ENCODE assay signal across 10 cellular contexts in the genomic region with DNA sequence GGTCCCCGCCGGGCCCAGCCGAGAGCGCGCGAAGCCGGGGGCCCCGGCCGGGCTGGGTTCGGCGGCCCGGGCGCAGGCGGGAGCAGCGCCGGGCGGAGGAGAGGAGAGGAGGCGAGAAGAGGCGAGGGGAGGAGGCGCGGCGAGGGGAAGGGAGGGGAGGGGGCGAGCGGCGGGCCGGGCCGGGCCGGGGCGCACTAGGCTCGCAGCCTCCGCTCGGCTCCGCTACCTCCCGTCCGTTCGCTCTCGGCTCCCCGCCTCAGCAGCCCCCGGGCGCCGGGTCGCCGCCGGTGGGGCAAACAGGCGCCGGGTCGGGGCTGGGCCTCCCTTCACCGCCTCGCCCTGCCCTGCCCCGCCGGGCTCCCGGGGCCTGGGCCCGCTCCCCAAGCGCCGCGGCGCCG. TPM values are rescaled to one million over a fixed set of nuclear protein-coding genes. Genes with fewer than 3 reads are reported as not detected.
A peak's percentile ranks its signal among the peaks of the same experiment; 100 is the strongest.
DNase-seq lines count a peak whose midpoint lies in the region; ATAC-seq and TF ChIP-seq lines count a peak whose summit lies in the region.
"Had no signal": no experiment of that assay in that cellular context is flagged by ENCODE, and none has a peak within 500 bp of the region (broad histone marks: within the 10 kb centered on the region; RNA-seq: fewer than 3 reads in every experiment).

No MANE protein-coding gene starts in this region.

- DNase-seq in HFF-Myc (ENCODE audit: extremely low read depth, low read depth) (no peak), breast epithelium (ENCODE audit: low spot score in 2 of 2) (no peak), iPS-NIHi7 (ENCODE audit: extremely low spot score) (peak; percentile 67), NCI-H2196 (lab: John Stamatoyannopoulos, UW; ENCODE audit: unreplicated experiment) (no peak), cerebellar cortex (ENCODE audit: low spot score) (no peak)
- no peak for DNase-seq in stimulated activated CD8-positive, alpha-beta memory T cell treated with anti-CD3 and anti-CD28 coated beads, Interleukin-4, amount 100 ng/mL, for 48 hours
- DNase-seq: naive thymus-derived CD4-positive, alpha-beta T cell had no signal

- ATAC-seq in HG02840 (IDR thresholded peaks at IDR 0.05; ENCODE audit: low FRiP score, unreplicated experiment): no peak
- ATAC-seq: naive thymus-derived CD4-positive, alpha-beta T cell had no signal

- H3K4me3 ChIP-seq in HFF-Myc (replicated peaks; ENCODE audit: low read depth, low read length) (peak overlapping the region; percentile 13; the same call in 1 of the 2 replicates), breast epithelium (peak overlapping the region; percentile 55 to 78 (median 60)), stomach smooth muscle (ENCODE audit: low read length in 2 of 2) (peak overlapping the region; percentile 58 to 77)

- no peaks in the 10 kb centered on the region for H3K36me3 ChIP-seq in breast epithelium
- no peaks in the 10 kb centered on the region for H3K36me3 ChIP-seq in stomach smooth muscle (ENCODE audit: control insufficient read depth in 2 of 2, insufficient read depth in 2 of 2, low read length in 2 of 2)

- H3K27me3 ChIP-seq in breast epithelium (peaks cover 0 to 22% of the 10 kb centered on the region in 2 donors), stomach smooth muscle (ENCODE audit: control insufficient read depth in 1 of 2, insufficient read depth in 2 of 2, low read length in 2 of 2) (peaks cover 2 to 4% of the 10 kb centered on the region in 2 donors)

- TF ChIP-seq CTCF in HFF-Myc (IDR thresholded peaks at IDR 0.05; ENCODE audit: low read depth, low read length, missing control alignments): no peak
- TF ChIP-seq CTCF in breast epithelium (IDR thresholded peaks at IDR 0.05): no peak

- peak overlapping the region; percentile 29 to 58 for H3K9ac ChIP-seq in stomach smooth muscle (ENCODE audit: low read length in 2 of 2)

- H3K9me3 ChIP-seq in breast epithelium (no peaks in the 10 kb centered on the region), stomach smooth muscle (ENCODE audit: control insufficient read depth in 2 of 2, low read length in 2 of 2) (no peaks in the 10 kb centered on the region)

- H3K4me1 ChIP-seq in breast epithelium (peaks cover 0 to 6% of the 10 kb centered on the region in 2 donors), stomach smooth muscle (ENCODE audit: control insufficient read depth, insufficient read depth, low read length) (peaks cover 21% of the 10 kb centered on the region)

- intact Hi-C loops in breast epithelium (cut with DNase I; ENCODE audit: low total_unique reads): no loop called here

- no peak for TF ChIP-seq POLR2A in breast epithelium (IDR thresholded peaks at IDR 0.05)

- H3K27ac ChIP-seq in breast epithelium (no peak overlapping the region), stomach smooth muscle (ENCODE audit: low read length) (no peak overlapping the region)
- H3K27ac ChIP-seq: HL-60 had no signal

RNA-seq across cellular contexts. Expression of a gene that starts 0.3 kb away (rescaled TPM):
- total RNA-seq in breast epithelium: 1 to 10 TPM; 1.9 to 8.3 (median 2.0) TPM
- total RNA-seq: naive thymus-derived CD4-positive, alpha-beta T cell had no signal

Comparison
In these comparisons a context has a peak if more than half of its experiments do, and no peak if none do; other contexts are left out.
1. H3K4me3 ChIP-seq: peak in every context shown above with its lines; median percentile 68 in stomach smooth muscle; 60 in breast epithelium; 13 in HFF-Myc.